ENCODE assay signal across 18 cellular contexts in genomic region chr10:6064119-6064518, GRCh38. TPM values are rescaled to one million over a fixed set of nuclear protein-coding genes. Genes with fewer than 3 reads are reported as not detected.
"Had no signal": no experiment of that assay in that cellular context is flagged by ENCODE, and none has a peak within 500 bp of the region (broad histone marks: within the 10 kb centered on the region; RNA-seq: fewer than 3 reads in every experiment).

No MANE protein-coding gene starts in this region.

- DNase-seq: cerebellar nuclear complex; effector memory CD4-positive, alpha-beta T cell; foreskin melanocyte; stimulated activated CD4-positive, alpha-beta T cell treated with anti-CD3 and anti-CD28 coated beads, Interleukin-15, amount 100 ng/mL, for 24 hours; stimulated activated CD4-positive, alpha-beta T cell treated with anti-CD3 and anti-CD28 coated beads, Interleukin-4, amount 100 ng/mL, for 1 hour; stimulated activated naive CD4-positive, alpha-beta T cell treated with Interleukin-2 at 50 U/mL for 16 hours; upper lobe of left lung; WERI-Rb-1 had no signal

- H3K9me3 ChIP-seq: ascending aorta, breast epithelium, right atrium auricular region, upper lobe of left lung had no signal

- H3K27me3 ChIP-seq: ascending aorta, breast epithelium, right atrium auricular region, upper lobe of left lung had no signal

- H3K36me3 ChIP-seq: ascending aorta, breast epithelium, right atrium auricular region, upper lobe of left lung, WERI-Rb-1 had no signal

- H3K9me3 Mint-ChIP-seq: dendritic cell treated with granulocyte-macrophage colony-stimulating factor and Interleukin-4, amounts not matched to agents 40 ng/mL and 50 ng/mL, for 4 days had no signal

- H3K27ac ChIP-seq: ascending aorta, breast epithelium, epithelial cell of prostate, right atrium auricular region, SK-N-MC, skin epidermis, upper lobe of left lung, WERI-Rb-1 had no signal

- H3K4me1 ChIP-seq: ascending aorta, breast epithelium had no signal

- H3K27ac Mint-ChIP-seq: dendritic cell treated with granulocyte-macrophage colony-stimulating factor and Interleukin-4, amounts not matched to agents 40 ng/mL and 50 ng/mL, for 4 days; progenitor cell of endocrine pancreas had no signal

- H3K4me3 Mint-ChIP-seq: dendritic cell treated with granulocyte-macrophage colony-stimulating factor and Interleukin-4, amounts not matched to agents 40 ng/mL and 50 ng/mL, for 4 days had no signal

- H3K4me3 ChIP-seq: ascending aorta, breast epithelium, right atrium auricular region, SK-N-MC, skin epidermis, upper lobe of left lung had no signal

RNA-seq across cellular contexts. Expression of gene IL2RA, which starts 2.0 kb away (rescaled TPM):
- total RNA-seq: ascending aorta, fibroblast of lung, progenitor cell of endocrine pancreas, temporal lobe had no signal
